ENCODE assay signal across 17 cellular contexts in the genomic region with DNA sequence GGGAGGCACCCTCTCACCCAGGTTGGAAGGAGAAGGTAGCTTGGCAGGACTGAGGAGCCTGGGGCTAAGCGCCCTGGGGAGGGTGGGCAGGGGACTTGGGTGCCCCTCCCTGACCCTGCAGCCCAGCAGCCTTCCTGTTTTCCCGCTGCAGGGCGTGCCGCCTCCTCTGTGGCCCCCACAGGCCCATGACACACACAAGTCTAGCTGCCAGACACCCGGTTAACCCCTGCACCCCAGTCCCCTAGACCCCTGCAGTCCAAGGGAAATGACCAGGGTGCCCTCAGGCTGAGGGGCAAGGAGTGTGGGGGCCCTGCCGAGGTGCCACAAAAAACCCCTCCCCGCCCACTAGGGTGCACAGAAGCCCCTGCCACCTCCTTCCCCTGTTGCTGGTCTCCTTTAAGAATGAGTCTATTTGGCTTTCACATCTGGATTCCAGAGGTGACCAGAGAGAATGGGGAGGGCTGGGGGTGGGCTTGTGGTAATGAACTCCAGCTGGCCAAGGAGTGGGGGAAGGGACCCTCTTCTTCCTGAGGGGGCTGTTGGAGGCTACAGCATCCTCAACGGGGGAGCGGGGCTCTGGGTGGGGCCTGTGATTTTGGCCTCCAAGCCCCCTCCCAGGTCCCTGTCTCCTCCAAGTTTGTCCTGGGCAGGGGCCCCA. TPM values are rescaled to one million over a fixed set of nuclear protein-coding genes. Genes with fewer than 3 reads are reported as not detected.
A peak's percentile ranks its signal among the peaks of the same experiment; 100 is the strongest.
DNase-seq lines count a peak whose midpoint lies in the region; FAIRE-seq and TF ChIP-seq lines count a peak whose summit lies in the region.
"Had no signal": no experiment of that assay in that cellular context is flagged by ENCODE, and none has a peak within 500 bp of the region (broad histone marks: within the 10 kb centered on the region; RNA-seq: fewer than 3 reads in every experiment).

No MANE protein-coding gene starts in this region.

- intact Hi-C loops in uterus (cut with DNase I; ENCODE audit: low total_unique reads): no loop called here

- H2AFZ ChIP-seq in osteoblast (ENCODE audit: low read length): no peak overlapping the region

- no peak for FAIRE-seq in HTR-8/SVneo (lab: Jason Lieb, UNC)
- FAIRE-seq: GM12892 had no signal

- no peak for TF ChIP-seq POLR2A in uterus (IDR thresholded peaks at IDR 0.05)

- no peak overlapping the region for H3K4me2 ChIP-seq in osteoblast (ENCODE audit: insufficient read depth, low read length)

- H3K9me3 ChIP-seq in adipocyte (ENCODE audit: control insufficient read depth, low read length) (no peaks in the 10 kb centered on the region), osteoblast (ENCODE audit: low read depth, low read length) (no peaks in the 10 kb centered on the region), uterus (no peaks in the 10 kb centered on the region)
- H3K9me3 ChIP-seq: spleen had no signal

- DNase-seq in adipocyte (ENCODE audit: low read depth) (peak; percentile 69), fibroblast of villous mesenchyme (ENCODE audit: low read depth) (peak; percentile 50), osteoblast (ENCODE audit: insufficient read length, low spot score, missing footprints) (peak; percentile 37), uterus (peak; percentile 45 to 59), NCI-H748 treated with DMSO at 0.1 percent for 48 hours (lab: John Stamatoyannopoulos, UW) (no peak), HTR-8/SVneo (ENCODE audit: insufficient read length, low spot score) (no peak), glomerular visceral epithelial cell (ENCODE audit: extremely low spot score) (no peak)
- DNase-seq: activated CD4-positive, alpha-beta T cell treated with anti-CD3 and anti-CD28 coated beads for 1 hour; EL; HFFc6; mesendoderm; NCI-H187; NCI-H526; spleen; stimulated activated naive CD8-positive, alpha-beta T cell treated with anti-CD3 and anti-CD28 coated beads, Interleukin-15, Interleukin-2, amounts not matched to agents 100 U/mL and 50 U/mL, for 24 hours had no signal

- H4K20me1 ChIP-seq in osteoblast (ENCODE audit: insufficient read depth, low read length): no peaks in the 10 kb centered on the region

- peaks cover 25% of the 10 kb centered on the region for H3K4me1 ChIP-seq in adipocyte (ENCODE audit: control insufficient read depth, insufficient read depth, low read length)
- peaks cover 11% of the 10 kb centered on the region for H3K4me1 ChIP-seq in osteoblast (ENCODE audit: insufficient read depth, low read length)
- H3K4me1 ChIP-seq in uterus: no peaks in the 10 kb centered on the region

- H3K79me2 ChIP-seq in osteoblast (ENCODE audit: insufficient read depth, low read length): no peaks in the 10 kb centered on the region

- no peak for TF ChIP-seq CTCF in fibroblast of villous mesenchyme (IDR thresholded peaks at IDR 0.05; ENCODE audit: insufficient read depth, low read depth, low read length)
- TF ChIP-seq CTCF in osteoblast (IDR thresholded peaks at IDR 0.05; ENCODE audit: extremely low read depth, low read depth, low read length): no peak
- no peak for TF ChIP-seq CTCF in uterus (IDR thresholded peaks at IDR 0.05)

- no peak overlapping the region for H3K27ac ChIP-seq in osteoblast (ENCODE audit: low read depth, low read length)
- H3K27ac ChIP-seq in uterus: peak overlapping the region; percentile 85
- H3K27ac ChIP-seq: epithelial cell of prostate, spleen had no signal

- H3K4me3 ChIP-seq in adipocyte (ENCODE audit: low read length): peak overlapping the region; percentile 82
- no peak overlapping the region for H3K4me3 ChIP-seq in fibroblast of villous mesenchyme (ENCODE audit: low read depth, low read length)
- H3K4me3 ChIP-seq in osteoblast (ENCODE audit: insufficient read depth, low read length): no peak overlapping the region
- H3K4me3 ChIP-seq in uterus: no peak overlapping the region
- H3K4me3 ChIP-seq: spleen had no signal

- H3K36me3 ChIP-seq in adipocyte (ENCODE audit: control insufficient read depth, insufficient read depth, low read length, severe bottlenecking) (no peaks in the 10 kb centered on the region), osteoblast (ENCODE audit: insufficient read depth, low read length) (no peaks in the 10 kb centered on the region), uterus (no peaks in the 10 kb centered on the region)
- H3K36me3 ChIP-seq: spleen had no signal

- H3K9ac ChIP-seq in adipocyte (ENCODE audit: low read length): peak overlapping the region; percentile 90

- H3K27me3 ChIP-seq in adipocyte (replicated peaks; ENCODE audit: control insufficient read depth, insufficient read depth, low read length) (no peaks in the 10 kb centered on the region), osteoblast (ENCODE audit: insufficient read depth, low read length) (no peaks in the 10 kb centered on the region), uterus (no peaks in the 10 kb centered on the region)

RNA-seq across cellular contexts. Expression of a gene that starts 32.9 kb away (rescaled TPM):
- total RNA-seq in fibroblast of villous mesenchyme: 114 and 116 TPM in 2 replicates
- total RNA-seq in osteoblast: 121 and 137 TPM in 2 replicates
- total RNA-seq in uterus: 100 to 1,000 TPM in 2 of 4 donors, 10 to 100 TPM in 2; 18.4 to 174 (median 89.9) TPM

RNA-seq across cellular contexts. Expression of a gene that starts 33.1 kb away (rescaled TPM):
- total RNA-seq in fibroblast of villous mesenchyme (26.7 and 31.1 TPM in 2 replicates), osteoblast (19.2 and 20.3 TPM in 2 replicates), uterus (10 to 100 TPM; 10.3 to 86.1 (median 19.3) TPM)

RNA-seq across cellular contexts. Expression of a gene that starts 39.8 kb away (rescaled TPM):
- total RNA-seq in fibroblast of villous mesenchyme (15.5 and 36.1 TPM in 2 replicates), osteoblast (3.6 and 6.5 TPM in 2 replicates), uterus (10 to 100 TPM in 3 of 4 donors, 1 to 10 TPM in 1; 5.0 to 71.5 (median 31.0) TPM)

RNA-seq across cellular contexts. Expression of a gene that starts 51.6 kb away (rescaled TPM):
- 34.1 and 35.4 TPM in 2 replicates for total RNA-seq in fibroblast of villous mesenchyme
- 33.7 and 40.1 TPM in 2 replicates for total RNA-seq in osteoblast
- 100 to 1,000 TPM in 1 of 4 donors, 10 to 100 TPM in 3; 31.3 to 151 (median 52.6) TPM for total RNA-seq in uterus

Comparison
In these comparisons a context has a peak if more than half of its experiments do, and no peak if none do; other contexts are left out.
1. DNase-seq: peak in adipocyte (single experiment), fibroblast of villous mesenchyme (single experiment), osteoblast (single experiment) and uterus (2 of 2); none in NCI-H748 treated with DMSO at 0.1 percent for 48 hours (single experiment), HTR-8/SVneo (single experiment) and glomerular visceral epithelial cell (single experiment).